ENCODE assay signal across 8 cellular contexts in genomic region chr14:60647837-60648168, GRCh38. TPM values are rescaled to one million over a fixed set of nuclear protein-coding genes. Genes with fewer than 3 reads are reported as not detected.
DNase-seq lines count a peak whose midpoint lies in the region; ATAC-seq and TF ChIP-seq lines count a peak whose summit lies in the region.

No MANE protein-coding gene starts in this region.

- CTCF ChIA-PET in GM10248 (lab: Yijun Ruan, JAX): no interaction called here

- peaks cover 40% of the 10 kb centered on the region for H3K4me1 Mint-ChIP-seq in osteocyte (ENCODE audit: unreplicated experiment)

- H3K27me3 ChIP-seq in MG63 (no peaks in the 10 kb centered on the region), dorsolateral prefrontal cortex (peaks cover 20 to 100% (median 98%) of the 10 kb centered on the region in 45 donors)

- TF ChIP-seq CTCF in dorsolateral prefrontal cortex (IDR thresholded peaks at IDR 0.05 in 54 of 56, conservative IDR thresholded peaks at IDR 0.05 in 2 of 56; ENCODE audit: low read depth in 1 of 56, partially characterized antibody in 56 of 56) (no peak), osteocyte (IDR thresholded peaks at IDR 0.05) (no peak), GM10248 (IDR thresholded peaks at IDR 0.05; ENCODE audit: control extremely low read depth, extremely low read depth, low read depth, missing control alignments) (no peak)

- intact Hi-C loops in dorsolateral prefrontal cortex (cut with DNase I): no loop called here

- peak overlapping the region; percentile 99 for H3K27ac Mint-ChIP-seq in osteocyte (ENCODE audit: unreplicated experiment)

- ATAC-seq in HG03442 (IDR thresholded peaks at IDR 0.05; ENCODE audit: unreplicated experiment): no peak

- no peaks in the 10 kb centered on the region for H3K27me3 Mint-ChIP-seq in osteocyte (ENCODE audit: unreplicated experiment)

- POLR2A ChIA-PET in GM10248 (lab: Yijun Ruan, JAX): no interaction called here

- H3K36me3 ChIP-seq in MG63: peaks cover 3% of the 10 kb centered on the region; the same call in 1 of the 2 replicates

- H3K4me3 Mint-ChIP-seq in osteocyte (ENCODE audit: unreplicated experiment): peak overlapping the region; percentile 99

- H3K4me3 ChIP-seq in MG63: peak overlapping the region; percentile 64
- peak overlapping the region in 55 of 59 donors; percentile 14 to 71 (median 55) for H3K4me3 ChIP-seq in dorsolateral prefrontal cortex

- peaks cover 56% of the 10 kb centered on the region for H3K36me3 Mint-ChIP-seq in osteocyte (ENCODE audit: unreplicated experiment)

- DNase-seq in COLO668 (lab: John Stamatoyannopoulos, UW; ENCODE audit: unreplicated experiment): peak; percentile 59
- DNase-seq in MG63: no peak
- DNase-seq in dorsolateral prefrontal cortex: no peak
- no peak for DNase-seq in osteocyte (ENCODE audit: extremely low spot score, unreplicated experiment)
- no peak for DNase-seq in SK-N-DZ (ENCODE audit: low spot score)
- no peak for DNase-seq in inferior parietal cortex (ENCODE audit: extremely low spot score)
- DNase-seq in GM10248 (ENCODE audit: extremely low spot score): no peak

- H3K27ac ChIP-seq in dorsolateral prefrontal cortex: peak overlapping the region in 7 of 59 donors; percentile 16 to 72 (median 41)

- no peaks in the 10 kb centered on the region for H3K9me3 Mint-ChIP-seq in osteocyte (ENCODE audit: unreplicated experiment)

- no peaks in the 10 kb centered on the region for H3K9me3 ChIP-seq in MG63

RNA-seq across cellular contexts. Expression of gene SIX1, which starts 1.5 kb away (rescaled TPM):
- total RNA-seq in MG63 (2014; rRNA removed; shearing (Covaris generic); ENCODE audit: low replicate concordance): 4.1 and 10.7 TPM in 2 replicates
- total RNA-seq in dorsolateral prefrontal cortex (1 to 10 TPM in 15 of 120 experiments, under 1 TPM in 84, not detected in 21; 0.10 to 2.5 (median 0.45) TPM), osteocyte (339 and 340 TPM in 2 replicates)
- 4.6 and 4.7 TPM in 2 replicates for polyA plus RNA-seq in SK-N-DZ (2014; cell fraction: cytosol; rRNA removed)
- 2.0 and 2.8 TPM in 2 replicates for polyA plus RNA-seq in SK-N-DZ (2014; cell fraction: nucleus; rRNA removed)

Comparison
In these comparisons a context has a peak if more than half of its experiments do, and no peak if none do; other contexts are left out.
1. RNA of gene SIX1, which starts 1.5 kb away (total RNA-seq): 339 to 340 TPM in osteocyte; 4.1 to 10.7 TPM in MG63 and 0.10 to 2.5 TPM in dorsolateral prefrontal cortex; every median in the first group is over 10 times any median in the second.